In the genomic region with DNA sequence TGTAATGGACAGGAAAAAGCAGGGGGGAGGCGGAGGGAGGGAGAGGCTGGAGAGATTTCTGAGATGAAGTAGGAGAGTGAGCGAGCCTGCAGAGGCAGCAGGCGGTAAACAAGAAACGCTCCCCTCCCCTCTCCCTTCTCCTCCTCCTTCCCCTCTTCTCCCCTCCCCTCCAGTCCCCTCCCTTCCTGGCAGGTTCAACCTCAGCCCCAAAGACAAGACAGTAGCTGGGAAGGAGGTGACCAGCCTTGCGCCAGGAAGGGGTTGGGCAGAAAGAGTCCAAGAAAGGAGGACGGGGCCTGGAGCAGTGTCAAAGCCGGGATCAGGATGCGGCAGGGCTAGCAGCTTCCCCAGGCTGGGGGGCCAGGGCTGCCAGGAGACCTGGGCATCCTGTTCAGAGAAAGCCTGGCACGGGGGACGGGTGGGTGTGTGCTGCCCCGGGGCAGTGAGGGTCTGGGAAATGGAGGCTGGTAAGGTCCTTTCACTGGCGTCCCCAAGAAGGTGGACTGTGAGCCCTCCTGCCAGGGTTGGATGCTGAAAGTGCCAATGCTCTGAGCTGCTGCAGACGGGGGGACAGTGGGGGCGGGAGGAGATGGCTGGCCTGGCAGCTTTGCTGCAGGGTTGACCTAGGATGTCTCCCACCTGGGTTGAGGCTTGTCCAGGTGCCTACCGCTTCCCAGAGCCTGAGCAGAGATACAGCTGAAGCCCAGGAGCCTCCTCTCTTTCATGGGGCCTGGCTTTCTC, we compare ENCODE assay signal across 12 cellular contexts.
DNase-seq lines count a peak whose midpoint lies in the region; ATAC-seq and TF ChIP-seq lines count a peak whose summit lies in the region.
"Had no signal": no experiment of that assay in that cellular context is flagged by ENCODE, and none has a peak within 500 bp of the region (broad histone marks: within the 10 kb centered on the region; RNA-seq: fewer than 3 reads in every experiment).

No MANE protein-coding gene starts in this region.

- DNase-seq in NCI-H82 (lab: John Stamatoyannopoulos, UW) = peak; percentile 66
- DNase-seq in NCI-H82 treated with DMSO at 0.1 percent for 48 hours (lab: John Stamatoyannopoulos, UW; ENCODE audit: unreplicated experiment) = no peak
- DNase-seq in WTC11 (ENCODE audit: low spot score) = no peak
- no peak for DNase-seq in sciatic nerve (ENCODE audit: low spot score)
- DNase-seq in GM13976 (ENCODE audit: low spot score) = no peak
- DNase-seq: ACHN; activated CD4-positive, alpha-beta T cell treated with anti-CD3 and anti-CD28 coated beads for 4 hours; colonic mucosa; mucosa of descending colon had no signal

- peak overlapping the region; percentile 72 for H3K4me3 Mint-ChIP-seq in WTC11

- no peaks in the 10 kb centered on the region for H3K9me3 ChIP-seq in iPS-15b (ENCODE audit: control insufficient read depth, insufficient read depth, low read length)
- H3K9me3 ChIP-seq: colonic mucosa, mucosa of descending colon had no signal

- peaks cover 4% of the 10 kb centered on the region for H3K36me3 Mint-ChIP-seq in WTC11

- H3K4me1 Mint-ChIP-seq in WTC11 = peaks cover 55% of the 10 kb centered on the region

- H3K4me1 ChIP-seq in iPS-15b (ENCODE audit: control insufficient read depth, insufficient read depth, low read length) = peaks cover 13% of the 10 kb centered on the region
- H3K4me1 ChIP-seq: colonic mucosa had no signal

- H3K9ac ChIP-seq in iPS-15b (ENCODE audit: low read depth, low read length) = no peak overlapping the region

- intact Hi-C loops in sciatic nerve (cut with DNase I) = no loop called here

- in situ Hi-C loops in GM13976 (cut with MboI; ENCODE audit: low sequenced_read_pairs, unreplicated experiment) = no loop called here

- H3K27me3 ChIP-seq in iPS-15b (ENCODE audit: control insufficient read depth, insufficient read depth, low read length) = peaks cover 35% of the 10 kb centered on the region

- peaks cover 5% of the 10 kb centered on the region for H3K9me3 Mint-ChIP-seq in WTC11

- peaks cover 44% of the 10 kb centered on the region for H3K27me3 Mint-ChIP-seq in WTC11 (ENCODE audit: low read depth)

- H3K4me3 ChIP-seq in iPS-15b (ENCODE audit: low read depth, low read length) = peak overlapping the region; percentile 49
- H3K4me3 ChIP-seq: colonic mucosa, mucosa of descending colon had no signal

- CTCF ChIA-PET in WTC11 (lab: Charles Lee) = interaction anchor here (0.6 to 1.8 kb wide), 4 partner anchors 38 to 150 kb away, joined by 3 to 4 read pairs (median 3); no protein-coding TSS in a partner anchor

- H3K27ac Mint-ChIP-seq in WTC11 = no peak overlapping the region

- no peaks in the 10 kb centered on the region for H3K36me3 ChIP-seq in iPS-15b (ENCODE audit: control insufficient read depth, insufficient read depth, low read length)
- H3K36me3 ChIP-seq: colonic mucosa had no signal

- POLR2A ChIA-PET in WTC11 (lab: Charles Lee) = interaction anchor here (0.6 to 1.3 kb wide), 2 partner anchors 39 to 133 kb away, joined by 3 to 4 read pairs; no protein-coding TSS in a partner anchor

- TF ChIP-seq CTCF in WTC11 (IDR thresholded peaks at IDR 0.05) (no peak), GM13976 (IDR thresholded peaks at IDR 0.05; ENCODE audit: borderline replicate concordance, control extremely low read depth, extremely low read depth, insufficient read depth, missing control alignments) (no peak)

- ATAC-seq in WTC11 (peak; percentile 30), sciatic nerve (peak; percentile 70), GM18868 (IDR thresholded peaks at IDR 0.05; ENCODE audit: unreplicated experiment) (no peak), GM18517 (IDR thresholded peaks at IDR 0.05; ENCODE audit: unreplicated experiment) (no peak)
- ATAC-seq: mucosa of descending colon had no signal

TF ChIP-seq in WTC11, 78 proteins besides CTCF, POLR2A, EP300 and RAD21:
- TF ChIP-seq GABPB1 (CRISPR knock-in tag; IDR thresholded peaks at IDR 0.05) (no peak), PRDM15 (CRISPR knock-in tag; IDR thresholded peaks at IDR 0.05) (no peak), ATF6 (CRISPR knock-in tag; IDR thresholded peaks at IDR 0.05) (no peak), FOXK1 (CRISPR knock-in tag; IDR thresholded peaks at IDR 0.05) (peak; percentile 63)
- TF ChIP-seq, protein P1, sequence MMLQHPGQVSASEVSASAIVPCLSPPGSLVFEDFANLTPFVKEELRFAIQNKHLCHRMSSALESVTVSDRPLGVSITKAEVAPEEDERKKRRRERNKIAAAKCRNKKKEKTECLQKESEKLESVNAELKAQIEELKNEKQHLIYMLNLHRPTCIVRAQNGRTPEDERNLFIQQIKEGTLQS (CRISPR knock-in tag; conservative IDR thresholded peaks at IDR 0.05) = no peak

Comparison
In these comparisons a context has a peak if more than half of its experiments do, and no peak if none do; other contexts are left out.
1. ATAC-seq: peak in WTC11 (single experiment) and sciatic nerve (single experiment); none in GM18868 (single experiment) and GM18517 (single experiment).